Comparison of ENCODE assay signal across 8 cellular contexts in the genomic region with DNA sequence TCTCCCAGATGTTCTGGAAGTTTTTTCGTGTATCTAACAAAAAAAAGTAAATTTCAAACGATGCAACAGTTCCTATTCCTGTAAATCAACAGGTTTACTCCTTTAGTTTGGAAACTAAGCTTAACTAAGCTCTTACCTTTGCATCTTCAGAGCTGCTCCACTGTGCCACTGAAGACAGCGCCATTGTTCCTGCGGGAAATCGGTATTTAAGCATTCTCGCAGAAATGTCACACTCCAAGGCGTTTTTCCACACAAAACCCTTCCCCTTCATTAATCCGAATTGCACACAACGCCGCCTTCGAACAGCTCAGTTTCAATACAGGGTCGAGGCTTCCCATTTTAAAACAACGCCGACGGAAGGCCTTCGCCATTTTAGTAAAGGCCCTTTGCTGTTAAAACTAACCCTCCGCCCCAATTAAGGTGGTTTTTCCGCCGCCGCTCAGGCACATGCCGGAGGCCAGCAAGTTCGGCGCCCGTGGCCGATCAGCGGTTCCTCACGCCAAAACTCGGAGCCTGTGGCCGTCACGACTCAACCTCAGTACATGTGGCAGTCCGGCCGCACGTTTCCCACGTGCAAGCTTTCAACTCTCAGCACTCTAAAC. TPM values are rescaled to one million over a fixed set of nuclear protein-coding genes. Genes with fewer than 3 reads are reported as not detected.
DNase-seq lines count a peak whose midpoint lies in the region; ATAC-seq, FAIRE-seq and TF ChIP-seq lines count a peak whose summit lies in the region.

No MANE protein-coding gene starts in this region.

- POLR2A ChIA-PET in OCI-LY7 (lab: Charles Lee) = interaction anchor here (0.7 to 8.6 kb wide), 16 partner anchors 8 to 108 kb away, joined by 3 to 362 read pairs (median 4); partner anchors contain the start of genes SNX14 and SYNCRIP
- POLR2A ChIA-PET in endothelial cell of umbilical vein (lab: Charles Lee) = interaction anchor here (0.7 to 5.8 kb wide), 27 partner anchors 8 to 325 kb away, joined by 3 to 372 read pairs (median 4); partner anchors contain the start of genes NT5E, SNX14 and SYNCRIP

- TF ChIP-seq CTCF in OCI-LY7 (conservative IDR thresholded peaks at IDR 0.05; ENCODE audit: low read length) (no peak), endothelial cell of umbilical vein (IDR thresholded peaks at IDR 0.05; ENCODE audit: extremely low read depth in 1 of 2, insufficient read depth in 1 of 2, low read depth in 1 of 2, low read length in 2 of 2) (no peak), nephron progenitor cell (IDR thresholded peaks at IDR 0.05) (no peak)

- peak overlapping the region; percentile 99 for H3K27ac Mint-ChIP-seq in nephron progenitor cell

- BruUV-seq in OCI-LY7 (replicated peaks; lab: Mats Ljungman, UMichigan) (TSS peak; percentile 75), endothelial cell of umbilical vein (replicated peaks; lab: Mats Ljungman, UMichigan) (TSS peak; percentile 68)

- H3K9me3 ChIP-seq in OCI-LY7 (ENCODE audit: low read length) = peaks cover 5% of the 10 kb centered on the region; the same call in 1 of the 2 replicates
- H3K9me3 ChIP-seq in endothelial cell of umbilical vein (replicated peaks; ENCODE audit: control insufficient read depth, insufficient read depth, low read length) = no peaks in the 10 kb centered on the region

- H3K36me3 Mint-ChIP-seq in nephron progenitor cell (ENCODE audit: low read depth) = peaks cover 54% of the 10 kb centered on the region

- H3K27ac ChIP-seq in OCI-LY7 (ENCODE audit: low read depth, low read length, poor library complexity, severe bottlenecking) (peak overlapping the region; percentile 96), endothelial cell of umbilical vein (ENCODE audit: insufficient read depth, low read depth, low read length) (peak overlapping the region; percentile 72)

- peaks cover 60% of the 10 kb centered on the region for H3K36me3 ChIP-seq in OCI-LY7 (ENCODE audit: insufficient read depth, low read length)
- H3K36me3 ChIP-seq in endothelial cell of umbilical vein (ENCODE audit: control insufficient read depth in 2 of 2, extremely low read depth in 1 of 2, insufficient read depth in 2 of 2, low read length in 2 of 2) = peaks cover 7 to 15% of the 10 kb centered on the region in 2 experiments

- intact Hi-C loops in OCI-LY7 (cut with micrococcal nuclease; ENCODE audit: unreplicated experiment) = loop anchor here (1.0 to 10.0 kb wide), 3 partner anchors 35 to 323 kb away; no protein-coding TSS in a partner anchor
- intact Hi-C loops in endothelial cell of umbilical vein (cut with micrococcal nuclease) = loop anchor here (1.0 to 10.0 kb wide), 8 partner anchors 35 to 913 kb away; partner anchors contain the start of genes SNX14 and TBX18

- no peaks in the 10 kb centered on the region for H3K9me2 ChIP-seq in OCI-LY7 (ENCODE audit: insufficient read depth, low read length)

- peaks cover 2% of the 10 kb centered on the region for H3K27me3 Mint-ChIP-seq in nephron progenitor cell (ENCODE audit: low read depth, poor library complexity)

- H2AFZ ChIP-seq in OCI-LY7 (ENCODE audit: low read length) = no peak overlapping the region
- H2AFZ ChIP-seq in endothelial cell of umbilical vein (ENCODE audit: low read depth, low read length) = no peak overlapping the region

- no peaks in the 10 kb centered on the region for H3K9me1 ChIP-seq in endothelial cell of umbilical vein (replicated peaks; ENCODE audit: control insufficient read depth, extremely low read depth, insufficient read depth, low read length)

- no peak for ATAC-seq in HG03565 (IDR thresholded peaks at IDR 0.05; ENCODE audit: unreplicated experiment)

- H3K4me1 ChIP-seq in OCI-LY7 (ENCODE audit: insufficient read depth, low read length, poor library complexity, severe bottlenecking) = peaks cover 27% of the 10 kb centered on the region
- peaks cover 29% of the 10 kb centered on the region for H3K4me1 ChIP-seq in endothelial cell of umbilical vein (ENCODE audit: control insufficient read depth, extremely low read depth, insufficient read depth, low read length)

- H3K27me3 ChIP-seq in endothelial cell of umbilical vein (ENCODE audit: control insufficient read depth in 2 of 2, insufficient read depth in 2 of 2, low read length in 2 of 2) = no peaks in the 10 kb centered on the region

- TF ChIP-seq POLR2A in GM12892 (IDR thresholded peaks at IDR 0.05; ENCODE audit: low read depth, low read length) (no peak), endothelial cell of umbilical vein (IDR thresholded peaks at IDR 0.05; ENCODE audit: low read depth, low read length) (no peak)

- peak overlapping the region; percentile 96 for H3K9ac ChIP-seq in endothelial cell of umbilical vein (replicated peaks; ENCODE audit: extremely low read depth, insufficient read depth, low read length)

- CTCF ChIA-PET in OCI-LY7 (lab: Charles Lee; ENCODE audit: unreplicated experiment) = interaction anchor here (0.6 kb wide), 1 partner anchor 257 kb away, joined by 3 read pairs; no protein-coding TSS in a partner anchor
- CTCF ChIA-PET in endothelial cell of umbilical vein (lab: Charles Lee) = interaction anchor here (2.6 to 6.3 kb wide), 2 partner anchors 36 to 141 kb away, joined by 6 to 78 read pairs; partner anchors contain the start of gene SYNCRIP

- DNase-seq in GM12892 (ENCODE audit: insufficient read length) = no peak
- DNase-seq in OCI-LY7 (ENCODE audit: low spot score) = no peak
- no peak for DNase-seq in endothelial cell of umbilical vein (ENCODE audit: low read depth, low spot score)
- no peak for DNase-seq in nephron progenitor cell
- no peak for DNase-seq in mesenteric fat pad (ENCODE audit: low spot score)
- DNase-seq in glomerular visceral epithelial cell (ENCODE audit: extremely low spot score) = no peak
- DNase-seq in iPS-NIHi11 (ENCODE audit: low spot score) = no peak

- dilution Hi-C loops in endothelial cell of umbilical vein (cut with MboI; ENCODE audit: extremely low pct_ligation_motif_present, low sequenced_read_pairs) = no loop called here

- H3K9me3 Mint-ChIP-seq in nephron progenitor cell = peaks cover 7% of the 10 kb centered on the region

- H4K20me1 ChIP-seq in OCI-LY7 (ENCODE audit: insufficient read depth, low read length) = peaks cover 41% of the 10 kb centered on the region
- H4K20me1 ChIP-seq in endothelial cell of umbilical vein (replicated peaks; ENCODE audit: control insufficient read depth, extremely low read depth, insufficient read depth, low read length) = peaks cover 11% of the 10 kb centered on the region

- H3K4me2 ChIP-seq in OCI-LY7 (ENCODE audit: low read length) (peak overlapping the region; percentile 69), endothelial cell of umbilical vein (ENCODE audit: insufficient read depth, low read length) (peak overlapping the region; percentile 99)

- H3K4me3 ChIP-seq in OCI-LY7 (ENCODE audit: low read depth, low read length, poor library complexity, severe bottlenecking) (peak overlapping the region; percentile 97), endothelial cell of umbilical vein (replicated peaks in 1 of 3; ENCODE audit: insufficient read depth in 1 of 3, low read depth in 1 of 3, low read length in 3 of 3) (peak overlapping the region; percentile 87 to 99 (median 96))

- H3K4me1 Mint-ChIP-seq in nephron progenitor cell = peaks cover 45% of the 10 kb centered on the region

- FAIRE-seq in GM12892 (lab: Jason Lieb, UNC) = peak; percentile 42
- peak; percentile 21 for FAIRE-seq in endothelial cell of umbilical vein (lab: Jason Lieb, UNC)

- peak overlapping the region; percentile 100 for H3K4me3 Mint-ChIP-seq in nephron progenitor cell

- H3K79me2 ChIP-seq in OCI-LY7 (ENCODE audit: insufficient read depth, low read depth, low read length) (peaks cover 84% of the 10 kb centered on the region), endothelial cell of umbilical vein (ENCODE audit: control insufficient read depth, insufficient read depth, low read length) (peaks cover 58% of the 10 kb centered on the region)

TF ChIP-seq in endothelial cell of umbilical vein, 7 proteins besides CTCF, POLR2A, EP300 and RAD21:
- TF ChIP-seq EZH2 (IDR thresholded peaks at IDR 0.05; ENCODE audit: borderline replicate concordance, low read depth, low read length, severe bottlenecking) = no peak
- TF ChIP-seq, protein P1, sequence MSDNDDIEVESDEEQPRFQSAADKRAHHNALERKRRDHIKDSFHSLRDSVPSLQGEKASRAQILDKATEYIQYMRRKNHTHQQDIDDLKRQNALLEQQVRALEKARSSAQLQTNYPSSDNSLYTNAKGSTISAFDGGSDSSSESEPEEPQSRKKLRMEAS (IDR thresholded peaks at IDR 0.05; ENCODE audit: insufficient read depth, insufficient read length) = no peak
- TF ChIP-seq POLR2AphosphoS5 (IDR thresholded peaks at IDR 0.05; ENCODE audit: insufficient read depth, low read depth, low read length) = no peak
- no peak for TF ChIP-seq GATA2 (IDR thresholded peaks at IDR 0.05; ENCODE audit: insufficient read depth, insufficient read length, low read depth, low read length)
- no peak for TF ChIP-seq MYC (IDR thresholded peaks at IDR 0.05; ENCODE audit: low read depth, low read length)
- TF ChIP-seq FOS (IDR thresholded peaks at IDR 0.05; ENCODE audit: borderline replicate concordance, insufficient read depth, low read length) = no peak
- no peak for TF ChIP-seq JUN (IDR thresholded peaks at IDR 0.05; ENCODE audit: borderline replicate concordance, insufficient read depth, insufficient read length, low read depth)

RNA-seq across cellular contexts. Expression of gene SYNCRIP, which starts 35.4 kb away (rescaled TPM):
- polyA plus RNA-seq in GM12892 (2012; ENCODE audit: missing spikeins) = 95.0 TPM
- total RNA-seq in OCI-LY7 (2014; rRNA removed; shearing (Covaris generic)) = 73.5 and 80.9 TPM in 2 replicates
- total RNA-seq in OCI-LY7 (2022) = 167 and 188 TPM in 2 replicates
- 150 and 155 TPM in 2 replicates for total RNA-seq in endothelial cell of umbilical vein
- 6.8 and 16.3 TPM in 2 replicates for polyA plus RNA-seq in endothelial cell of umbilical vein
- polyA plus RNA-seq in endothelial cell of umbilical vein (2011; cell fraction: cytosol; rRNA removed) = 23.8 and 31.4 TPM in 2 replicates
- polyA plus RNA-seq in endothelial cell of umbilical vein (2011; cell fraction: nucleus; rRNA removed) = 26.4 and 36.2 TPM in 2 replicates
- 103 and 191 TPM in 2 replicates for polyA plus RNA-seq in endothelial cell of umbilical vein (2012)
- polyA minus RNA-seq in endothelial cell of umbilical vein = 21.4 and 21.9 TPM in 2 replicates
- polyA minus RNA-seq in endothelial cell of umbilical vein (2011; cell fraction: cytosol; rRNA and poly(A)+ RNA removed) = 22.9 TPM
- 44.2 and 46.1 TPM in 2 replicates for polyA minus RNA-seq in endothelial cell of umbilical vein (2011; cell fraction: nucleus; rRNA and poly(A)+ RNA removed)
- total RNA-seq in mesenteric fat pad = 98.4 TPM
